ENCODE assay signal across 8 cellular contexts in genomic region chr4:83217721-83218522, GRCh38.
DNase-seq lines count a peak whose midpoint lies in the region; ATAC-seq and TF ChIP-seq lines count a peak whose summit lies in the region.

No MANE protein-coding gene starts in this region.

- H3K9me3 Mint-ChIP-seq in CD8-positive, alpha-beta memory T cell: peaks cover 0 to 3% (median 0%) of the 10 kb centered on the region in 5 donors
- peaks cover 4% of the 10 kb centered on the region for H3K9me3 Mint-ChIP-seq in activated B cell treated with CpG ODN at 0.5 μM for 24 hours

- no peaks in the 10 kb centered on the region for H3K27me3 ChIP-seq in CD8-positive, alpha-beta memory T cell (ENCODE audit: insufficient read depth, low read length, poor library complexity, severe bottlenecking)

- no peaks in the 10 kb centered on the region for H3K9me3 ChIP-seq in CD8-positive, alpha-beta memory T cell (ENCODE audit: low read length)

- DNase-seq in CD8-positive, alpha-beta memory T cell: peak; percentile 37 to 89 (median 84)
- DNase-seq in activated B cell treated with CpG ODN at 0.5 μM for 24 hours (peak; percentile 40), epithelial cell of prostate (ENCODE audit: low read depth, low spot score) (no peak), NCI-H1092 (lab: John Stamatoyannopoulos, UW) (no peak), DMS79 (lab: John Stamatoyannopoulos, UW) (no peak)
- DNase-seq in stimulated activated CD8-positive, alpha-beta memory T cell treated with anti-CD3 and anti-CD28 coated beads, Interleukin-15, amount 100 ng/mL, for 48 hours (ENCODE audit: low read depth in 2 of 2): peak; percentile 43 to 52

- peak overlapping the region; percentile 36 for H3K4me3 ChIP-seq in CD8-positive, alpha-beta memory T cell (ENCODE audit: low read length)

- TF ChIP-seq CTCF in activated B cell treated with CpG ODN at 0.5 μM for 24 hours (IDR thresholded peaks at IDR 0.05): no peak

- peak; percentile 68 for ATAC-seq in GM19455 (IDR thresholded peaks at IDR 0.05; ENCODE audit: unreplicated experiment)
- peak; percentile 82 for ATAC-seq in HG03520 (IDR thresholded peaks at IDR 0.05; ENCODE audit: unreplicated experiment)
- peak; percentile 90 for ATAC-seq in activated B cell treated with CpG ODN at 0.5 μM for 24 hours (ENCODE audit: low read depth)

- peak overlapping the region; percentile 12 for H3K27ac ChIP-seq in CD8-positive, alpha-beta memory T cell (ENCODE audit: low read depth, low read length)
- H3K27ac ChIP-seq in epithelial cell of prostate: peak overlapping the region; percentile 2

- no peaks in the 10 kb centered on the region for H3K36me3 ChIP-seq in CD8-positive, alpha-beta memory T cell (ENCODE audit: insufficient read depth, low read length)

- intact Hi-C loops in activated B cell treated with CpG ODN at 0.5 μM for 24 hours (cut with micrococcal nuclease): loop anchor here (1.0 to 2.0 kb wide), 7 partner anchors 13 to 787 kb away; partner anchors contain the start of genes COQ2, ENOPH1 and HNRNPDL

- H3K27me3 Mint-ChIP-seq in CD8-positive, alpha-beta memory T cell: peaks cover 0 to 2% of the 10 kb centered on the region in 2 donors
- H3K27me3 Mint-ChIP-seq in activated B cell treated with CpG ODN at 0.5 μM for 24 hours: no peaks in the 10 kb centered on the region

- H3K4me3 Mint-ChIP-seq in CD8-positive, alpha-beta memory T cell: peak overlapping the region; percentile 25 to 88 (median 75)
- peak overlapping the region; percentile 76 for H3K4me3 Mint-ChIP-seq in activated B cell treated with CpG ODN at 0.5 μM for 24 hours

- H3K4me1 Mint-ChIP-seq in CD8-positive, alpha-beta memory T cell: peaks cover 72 to 85% (median 81%) of the 10 kb centered on the region in 3 donors
- H3K4me1 Mint-ChIP-seq in activated B cell treated with CpG ODN at 0.5 μM for 24 hours: peaks cover 91% of the 10 kb centered on the region

- H3K27ac Mint-ChIP-seq in CD8-positive, alpha-beta memory T cell: peak overlapping the region; percentile 64 to 95 (median 82)
- H3K27ac Mint-ChIP-seq in activated B cell treated with CpG ODN at 0.5 μM for 24 hours: peak overlapping the region; percentile 91

- CTCF ChIA-PET in CD8-positive, alpha-beta memory T cell (lab: Charles Lee): interaction anchor here (1.0 to 2.4 kb wide), 19 partner anchors 12 to 183 kb away, joined by 3 to 28 read pairs (median 5); partner anchors contain the start of genes COPS4, COQ2 and PLAC8
- CTCF ChIA-PET in activated B cell treated with CpG ODN at 0.5 μM for 24 hours (lab: Charles Lee): interaction anchor here (0.6 to 1.9 kb wide), 20 partner anchors 9 to 368 kb away, joined by 3 to 10 read pairs (median 4); no protein-coding TSS in a partner anchor

- POLR2A ChIA-PET in CD8-positive, alpha-beta memory T cell (lab: Charles Lee): interaction anchor here (0.6 to 2.5 kb wide), 12 partner anchors 12 to 788 kb away, joined by 3 to 13 read pairs (median 4); partner anchors contain the start of genes COQ2, HNRNPDL, LIN54 and PLAC8
- POLR2A ChIA-PET in activated B cell treated with CpG ODN at 0.5 μM for 24 hours (lab: Charles Lee): interaction anchor here (0.6 to 4.3 kb wide), 28 partner anchors 12 to 183 kb away, joined by 3 to 81 read pairs (median 6); partner anchors contain the start of genes COPS4, COQ2 and PLAC8

- peaks cover 0 to 4% (median 0%) of the 10 kb centered on the region in 3 donors for H3K36me3 Mint-ChIP-seq in CD8-positive, alpha-beta memory T cell
- peaks cover 1% of the 10 kb centered on the region for H3K36me3 Mint-ChIP-seq in activated B cell treated with CpG ODN at 0.5 μM for 24 hours (ENCODE audit: low read depth)

- peaks cover 72% of the 10 kb centered on the region for H3K4me1 ChIP-seq in CD8-positive, alpha-beta memory T cell (ENCODE audit: insufficient read depth, low read length)

Comparison
In these comparisons a context has a peak if more than half of its experiments do, and no peak if none do; other contexts are left out.
1. DNase-seq: peak in CD8-positive, alpha-beta memory T cell (5 of 5), activated B cell treated with CpG ODN at 0.5 μM for 24 hours (single experiment) and stimulated activated CD8-positive, alpha-beta memory T cell treated with anti-CD3 and anti-CD28 coated beads, Interleukin-15, amount 100 ng/mL, for 48 hours (2 of 2); none in epithelial cell of prostate (single experiment), NCI-H1092 (single experiment) and DMS79 (single experiment).
2. Peak in every context shown above with its lines, with median percentiles within 50 percentile points of each other: ATAC-seq.